8 cellular contexts compared by ENCODE assay signal in the genomic region with DNA sequence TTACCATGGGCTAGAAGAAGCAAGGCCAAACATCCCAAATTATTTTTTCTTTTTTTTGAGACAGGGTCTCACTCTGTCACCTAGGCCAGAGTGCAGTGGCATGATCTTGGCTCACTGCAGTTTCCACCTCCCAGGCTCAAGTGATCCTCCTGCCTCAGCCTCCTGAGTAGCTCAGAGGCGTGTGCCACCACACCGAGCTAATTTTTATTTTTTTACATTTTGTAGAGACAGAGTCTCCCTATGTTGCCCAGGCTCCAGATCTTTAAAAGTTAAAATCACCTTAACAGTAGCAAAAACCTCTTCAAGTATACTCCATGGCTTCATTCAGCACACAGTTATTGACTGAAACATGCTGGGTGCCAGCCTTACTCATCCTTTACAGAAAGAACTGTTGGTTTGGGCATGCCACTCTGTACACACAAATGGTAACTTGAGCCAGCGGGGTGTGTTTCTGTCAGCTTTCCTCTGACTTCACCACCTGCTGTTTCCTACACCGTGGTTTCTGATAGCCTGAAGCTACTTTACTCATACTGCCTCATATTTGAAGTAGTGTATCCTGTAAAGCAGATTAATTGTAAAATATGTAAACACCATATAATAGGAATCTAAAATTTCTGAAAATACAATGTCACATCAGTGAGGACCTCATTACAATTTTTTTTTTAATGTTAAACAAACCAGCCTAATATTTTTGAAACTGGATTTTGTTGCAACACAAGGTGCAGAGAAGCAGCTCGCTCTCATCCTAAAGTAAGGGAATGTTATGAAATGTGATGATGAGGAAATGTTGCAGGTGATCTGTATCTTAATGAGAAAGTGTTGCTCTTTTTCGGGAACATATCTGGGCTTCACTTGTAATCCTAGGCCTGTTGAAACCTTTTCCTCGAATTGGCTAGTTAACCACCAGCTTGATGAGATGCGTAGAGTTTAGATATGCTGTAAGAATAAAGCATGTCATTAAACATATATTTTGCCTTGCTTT.
DNase-seq lines count a peak whose midpoint lies in the region; ATAC-seq and TF ChIP-seq lines count a peak whose summit lies in the region.

No MANE protein-coding gene starts in this region.

- intact Hi-C loops in MCF 10A (cut with micrococcal nuclease) = loop anchor here (5.0 kb wide), 1 partner anchor 144 kb away; no protein-coding TSS in a partner anchor

- peak overlapping the region; percentile 51 for H3K4me3 Mint-ChIP-seq in MCF 10A (ENCODE audit: unreplicated experiment)

- no peak overlapping the region for H3K9ac ChIP-seq in trophoblast cell (ENCODE audit: low read length)

- no peak overlapping the region for H3K14ac ChIP-seq in trophoblast cell (ENCODE audit: low read length)

- no peak overlapping the region for H2BK12ac ChIP-seq in trophoblast cell (ENCODE audit: low read length)

- no peak overlapping the region for H3K4ac ChIP-seq in trophoblast cell (ENCODE audit: low read depth, low read length)

- H4K91ac ChIP-seq in trophoblast cell (ENCODE audit: low read depth, low read length) = no peak overlapping the region

- peaks cover 20% of the 10 kb centered on the region for H3K36me3 Mint-ChIP-seq in MCF 10A (ENCODE audit: insufficient read depth, unreplicated experiment)

- H3K23ac ChIP-seq in trophoblast cell (ENCODE audit: low read length) = no peak overlapping the region

- H4K12ac ChIP-seq in trophoblast cell (ENCODE audit: low read depth, low read length) = no peak overlapping the region

- no peak overlapping the region for H2BK120ac ChIP-seq in trophoblast cell (ENCODE audit: insufficient read depth, low read length, poor library complexity)

- peak overlapping the region; percentile 87 for H3K27ac Mint-ChIP-seq in MCF 10A (ENCODE audit: low read depth, unreplicated experiment)

- no peak for ATAC-seq in HG03354 (IDR thresholded peaks at IDR 0.05; ENCODE audit: poor library complexity, severe bottlenecking, unreplicated experiment)

- H3K4me2 ChIP-seq in trophoblast cell (ENCODE audit: low read length) = no peak overlapping the region

- DNase-seq in GM04504 (ENCODE audit: low read depth) (peak; percentile 38), NCI-H2081 treated with DMSO at 0.1 percent for 48 hours (lab: John Stamatoyannopoulos, UW) (peak; percentile 85), MCF 10A (ENCODE audit: unreplicated experiment) (peak; percentile 97), trophoblast cell (peak; percentile 82 to 93), GM20000 (ENCODE audit: low spot score) (no peak), CD1c-positive myeloid dendritic cell (ENCODE audit: extremely low spot score) (no peak)
- DNase-seq in activated T-cell treated with anti-CD3 and anti-CD28 coated beads, Interleukin-2, amount 50 U/mL, for 1 hour = no peak

- TF ChIP-seq CTCF in MCF 10A (IDR thresholded peaks at IDR 0.05; ENCODE audit: unreplicated experiment) (no peak), GM20000 (IDR thresholded peaks at IDR 0.05; ENCODE audit: extremely low read depth, missing control alignments) (no peak)

- H3K4me1 Mint-ChIP-seq in MCF 10A (ENCODE audit: insufficient read depth, unreplicated experiment) = peaks cover 21% of the 10 kb centered on the region

- no peak overlapping the region for H4K8ac ChIP-seq in trophoblast cell (ENCODE audit: low read depth, low read length)

- CTCF ChIA-PET in MCF 10A (lab: Yijun Ruan, JAX) = interaction anchor here (0.6 to 0.7 kb wide), 2 partner anchors 63 to 123 kb away, joined by 3 to 5 read pairs; no protein-coding TSS in a partner anchor

- H2BK5ac ChIP-seq in trophoblast cell (ENCODE audit: low read depth, low read length, poor library complexity) = no peak overlapping the region

- H3K36me3 ChIP-seq in trophoblast cell (ENCODE audit: control insufficient read depth in 1 of 2, insufficient read depth in 2 of 2, low read length in 2 of 2) = peaks cover 12 to 13% of the 10 kb centered on the region in 2 experiments

- no peak overlapping the region for H2AFZ ChIP-seq in trophoblast cell (ENCODE audit: insufficient read depth, low read length, poor library complexity)

- no peak overlapping the region for H3K18ac ChIP-seq in trophoblast cell (ENCODE audit: low read length)

- no peaks in the 10 kb centered on the region for H3K4me1 ChIP-seq in trophoblast cell (ENCODE audit: control insufficient read depth in 1 of 2, insufficient read depth in 2 of 2, low read length in 2 of 2)

- no peak overlapping the region for H3K4me3 ChIP-seq in trophoblast cell (ENCODE audit: low read depth, low read length)

- H2AK5ac ChIP-seq in trophoblast cell (ENCODE audit: low read length) = no peak overlapping the region

- H3K79me2 ChIP-seq in trophoblast cell (ENCODE audit: control insufficient read depth, insufficient read depth, low read length, poor library complexity) = no peaks in the 10 kb centered on the region

- no peaks in the 10 kb centered on the region for H3K27me3 Mint-ChIP-seq in MCF 10A (ENCODE audit: insufficient read depth, unreplicated experiment)

- H3K9me3 ChIP-seq in trophoblast cell (ENCODE audit: insufficient read depth, low read depth, low read length) = no peaks in the 10 kb centered on the region

- no peaks in the 10 kb centered on the region for H3K9me3 Mint-ChIP-seq in MCF 10A (ENCODE audit: unreplicated experiment)

- POLR2A ChIA-PET in MCF 10A (lab: Yijun Ruan, JAX) = interaction anchor here (0.5 to 3.2 kb wide), 29 partner anchors 9 to 372 kb away, joined by 3 to 21 read pairs (median 4); a partner anchor contains a TSS

- no peaks in the 10 kb centered on the region for H3K27me3 ChIP-seq in trophoblast cell (ENCODE audit: insufficient read depth, low read length)

- no peak overlapping the region for H3K27ac ChIP-seq in trophoblast cell (ENCODE audit: low read depth, low read length)

- H3K79me1 ChIP-seq in trophoblast cell (ENCODE audit: low read length) = no peaks in the 10 kb centered on the region

- BruUV-seq in MCF 10A (replicated peaks; lab: Mats Ljungman, UMichigan) = no TSS peak

- WGBS in trophoblast cell (ENCODE audit: extremely low coverage, insufficient coverage, insufficient read length) = no CpG with 5 or more reads among the region's 8 CpGs

Comparison
In these comparisons a context has a peak if more than half of its experiments do, and no peak if none do; other contexts are left out.
1. DNase-seq: peak in GM04504 (single experiment), NCI-H2081 treated with DMSO at 0.1 percent for 48 hours (single experiment), MCF 10A (single experiment) and trophoblast cell (2 of 2); none in GM20000 (single experiment), CD1c-positive myeloid dendritic cell (single experiment) and activated T-cell treated with anti-CD3 and anti-CD28 coated beads, Interleukin-2, amount 50 U/mL, for 1 hour (single experiment).